11 cellular contexts compared by ENCODE assay signal in genomic region chr14:75469606-75470237, GRCh38. TPM values are rescaled to one million over a fixed set of nuclear protein-coding genes. Genes with fewer than 3 reads are reported as not detected.
DNase-seq lines count a peak whose midpoint lies in the region; ATAC-seq and TF ChIP-seq lines count a peak whose summit lies in the region.
"Had no signal": no experiment of that assay in that cellular context is flagged by ENCODE, and none has a peak within 500 bp of the region (broad histone marks: within the 10 kb centered on the region; RNA-seq: fewer than 3 reads in every experiment).

No MANE protein-coding gene starts in this region.

- DNase-seq in LNCaP clone FGC (ENCODE audit: low read depth) (peak; percentile 71), PC-3 (peak; percentile 32), right lobe of liver (peak; percentile 82 to 90 (median 89)), thoracic aorta (ENCODE audit: low spot score) (no peak), WERI-Rb-1 (no peak), MV-4-11 (lab: John Stamatoyannopoulos, UW) (no peak)
- no peak for DNase-seq in activated CD8-positive, alpha-beta memory T cell treated with anti-CD3 and anti-CD28 coated beads, Interleukin-2, amount 50 U/mL, for 4 hours
- DNase-seq: activated naive CD4-positive, alpha-beta T cell treated with anti-CD3 and anti-CD28 coated beads for 36 hours; cerebellar nuclear complex; Kasumi-1; T-cell had no signal

- H3K4me1 ChIP-seq in PC-3 (ENCODE audit: insufficient read depth, low read length) (peaks cover 3% of the 10 kb centered on the region; the same call in 1 of the 2 replicates), right lobe of liver (peaks cover 0 to 15% (median 5%) of the 10 kb centered on the region in 4 donors), thoracic aorta (ENCODE audit: control insufficient read depth in 1 of 2, low read depth in 2 of 2) (peaks cover 20 to 57% of the 10 kb centered on the region in 2 donors)

- peak overlapping the region; percentile 70 for H3K4me2 ChIP-seq in PC-3 (ENCODE audit: low read length)

- 69% methylated on average over 4 of the region's 25 CpGs for WGBS in right lobe of liver (ENCODE audit: insufficient coverage, low coverage, low lambda C conversion rate, missing lambda C conversion rate)

- H3K27ac ChIP-seq in PC-3 (ENCODE audit: low read length) (no peak overlapping the region), right lobe of liver (peak overlapping the region in 2 of 3 donors; percentile 21 to 30), thoracic aorta (peak overlapping the region; percentile 60 to 62), WERI-Rb-1 (no peak overlapping the region)

- POLR2A ChIA-PET in PC-3 (lab: Charles Lee; ENCODE audit: unreplicated experiment) = no interaction called here

- ATAC-seq in PC-3 (peak; percentile 87), right lobe of liver (peak; percentile 94 to 97 (median 96)), thoracic aorta (ENCODE audit: insufficient number of reproducible peaks, low FRiP score, low read depth) (no peak)
- ATAC-seq: T-cell had no signal

- H3K9me3 ChIP-seq in PC-3 (ENCODE audit: low read length) = no peaks in the 10 kb centered on the region
- H3K9me3 ChIP-seq in right lobe of liver = no peaks in the 10 kb centered on the region
- no peaks in the 10 kb centered on the region for H3K9me3 ChIP-seq in thoracic aorta
- no peaks in the 10 kb centered on the region for H3K9me3 ChIP-seq in WERI-Rb-1 (ENCODE audit: severe bottlenecking)

- TF ChIP-seq CTCF in LNCaP clone FGC (IDR thresholded peaks at IDR 0.05; ENCODE audit: control insufficient read depth, extremely low read depth, insufficient read depth) (no peak; the same call in 1 of the 2 replicates), PC-3 (conservative IDR thresholded peaks at IDR 0.05; ENCODE audit: low read depth, low read length) (no peak), right lobe of liver (IDR thresholded peaks at IDR 0.05) (no peak), thoracic aorta (IDR thresholded peaks at IDR 0.05) (no peak), WERI-Rb-1 (IDR thresholded peaks at IDR 0.05; ENCODE audit: low read depth, low read length) (no peak)

- no peak for TF ChIP-seq POLR2A in right lobe of liver (IDR thresholded peaks at IDR 0.05)

- CTCF ChIA-PET in PC-3 (lab: Charles Lee) = no interaction called here

- H3K9ac ChIP-seq in PC-3 (ENCODE audit: low read length) = no peak overlapping the region

- no peaks in the 10 kb centered on the region for H3K36me3 ChIP-seq in PC-3 (ENCODE audit: low read depth, low read length)
- H3K36me3 ChIP-seq in right lobe of liver = peaks cover 0 to 18% (median 0%) of the 10 kb centered on the region in 4 donors
- peaks cover 17% of the 10 kb centered on the region for H3K36me3 ChIP-seq in thoracic aorta
- no peaks in the 10 kb centered on the region for H3K36me3 ChIP-seq in WERI-Rb-1

- no peaks in the 10 kb centered on the region for H4K20me1 ChIP-seq in PC-3 (ENCODE audit: low read length)

- H3K4me3 ChIP-seq in LNCaP clone FGC (ENCODE audit: low read depth, low read length) (no peak overlapping the region), PC-3 (ENCODE audit: low read length) (peak overlapping the region; percentile 41; the same call in 1 of the 2 replicates), right lobe of liver (peak overlapping the region in 2 of 3 donors; percentile 14 to 47), thoracic aorta (peak overlapping the region; percentile 50), WERI-Rb-1 (ENCODE audit: low read depth, low read length) (no peak overlapping the region)

- H2AFZ ChIP-seq in PC-3 (ENCODE audit: low read length) = no peak overlapping the region; the same call in 1 of the 2 replicates

- H3K79me2 ChIP-seq in PC-3 (ENCODE audit: low read length) = no peaks in the 10 kb centered on the region

- H3K27me3 ChIP-seq in PC-3 (ENCODE audit: low read length) (no peaks in the 10 kb centered on the region), right lobe of liver (no peaks in the 10 kb centered on the region), thoracic aorta (replicated peaks; ENCODE audit: insufficient read depth) (no peaks in the 10 kb centered on the region), WERI-Rb-1 (ENCODE audit: insufficient read depth, low read depth, severe bottlenecking) (no peaks in the 10 kb centered on the region)

- H3F3A ChIP-seq in PC-3 (ENCODE audit: low read length, unreplicated experiment) = no peaks in the 10 kb centered on the region

- BruUV-seq in PC-3 (replicated peaks; lab: Mats Ljungman, UMichigan) = TSS peak; percentile 34

- intact Hi-C loops in PC-3 (cut with micrococcal nuclease) = no loop called here
- intact Hi-C loops in right lobe of liver (cut with DNase I) = no loop called here

- H3K9me2 ChIP-seq in PC-3 (replicated peaks; ENCODE audit: low read length) = no peaks in the 10 kb centered on the region

RNA-seq across cellular contexts. Expression of gene JDP2, which starts 41.9 kb away (rescaled TPM):
- total RNA-seq in PC-3 (2014; rRNA removed) (5.8 and 8.2 TPM in 2 replicates), right lobe of liver (10 to 100 TPM in 4 of 6 experiments, 1 to 10 TPM in 2; 8.3 to 22.0 (median 11.8) TPM), thoracic aorta (100 to 1,000 TPM in 1 of 2 donors, 10 to 100 TPM in 1; 81.8 to 100 TPM)

RNA-seq across cellular contexts. Expression of gene BATF, which starts 52.5 kb away (rescaled TPM):
- total RNA-seq in PC-3 (2014; rRNA removed) (not detected in 2 replicates), right lobe of liver (10 to 100 TPM in 2 of 6 experiments, 1 to 10 TPM in 1, under 1 TPM in 3; 0.24 to 10.4 (median 0.87) TPM), thoracic aorta (1 to 10 TPM; 3.7 to 9.5 TPM)

Comparison
In these comparisons a context has a peak if more than half of its experiments do, and no peak if none do; other contexts are left out.
1. DNase-seq: peak in LNCaP clone FGC (single experiment), PC-3 (single experiment) and right lobe of liver (3 of 3); none in thoracic aorta (single experiment), activated CD8-positive, alpha-beta memory T cell treated with anti-CD3 and anti-CD28 coated beads, Interleukin-2, amount 50 U/mL, for 4 hours (single experiment), WERI-Rb-1 (single experiment) and MV-4-11 (single experiment).
2. H3K4me3 ChIP-seq: peak in PC-3 (single experiment), right lobe of liver (2 of 3) and thoracic aorta (single experiment); none in LNCaP clone FGC (single experiment) and WERI-Rb-1 (single experiment).
3. H3K27ac ChIP-seq: peak in right lobe of liver (2 of 3) and thoracic aorta (2 of 2); none in PC-3 (single experiment) and WERI-Rb-1 (single experiment).